Comparison of ENCODE assay signal across 13 cellular contexts in genomic region chr20:35467339-35468224, GRCh38. TPM values are rescaled to one million over a fixed set of nuclear protein-coding genes. Genes with fewer than 3 reads are reported as not detected.
DNase-seq lines count a peak whose midpoint lies in the region; ATAC-seq and TF ChIP-seq lines count a peak whose summit lies in the region.
"Had no signal": no experiment of that assay in that cellular context is flagged by ENCODE, and none has a peak within 500 bp of the region (broad histone marks: within the 10 kb centered on the region; RNA-seq: fewer than 3 reads in every experiment).

No MANE protein-coding gene starts in this region.

- H3K27me3 ChIP-seq in PC-3 (ENCODE audit: low read length) (no peaks in the 10 kb centered on the region), esophagus muscularis mucosa (no peaks in the 10 kb centered on the region)
- H3K27me3 ChIP-seq: breast epithelium had no signal

- CTCF ChIA-PET in PC-3 (lab: Charles Lee), result interaction anchor here (0.5 to 1.3 kb wide), 2 partner anchors 13 to 371 kb away, joined by 5 to 7 read pairs; no protein-coding TSS in a partner anchor
- CTCF ChIA-PET in activated CD8-positive, alpha-beta memory T cell treated with anti-CD3 and anti-CD28 coated beads, Interleukin-2, amount 10 ng/mL, durations not matched to agents 7 days and 5 days (lab: Charles Lee), result interaction anchor here (0.7 to 1.8 kb wide), 4 partner anchors 11 to 188 kb away, joined by 3 to 10 read pairs (median 4); partner anchors contain the start of gene CEP250

- H3K27me3 Mint-ChIP-seq in progenitor cell of endocrine pancreas, result no peaks in the 10 kb centered on the region
- H3K27me3 Mint-ChIP-seq in activated T-cell treated with anti-CD3 and anti-CD28 coated beads, Interleukin-2, amount 50 U/mL, for 72 hours (ENCODE audit: low read depth), result no peaks in the 10 kb centered on the region
- H3K27me3 Mint-ChIP-seq in activated CD8-positive, alpha-beta memory T cell treated with anti-CD3 and anti-CD28 coated beads, Interleukin-2, amount 10 ng/mL, durations not matched to agents 7 days and 5 days, result no peaks in the 10 kb centered on the region
- H3K27me3 Mint-ChIP-seq: stimulated activated memory B cell treated with anti-CD40 and anti-IgM and Interleukin-4, amounts not matched to agents 10 μg/mL and 1 μg/mL and 100 μg/mL, for 72 hours had no signal

- POLR2A ChIA-PET in PC-3 (lab: Charles Lee; ENCODE audit: unreplicated experiment), result no interaction called here

- H3K9me3 ChIP-seq in PC-3 (ENCODE audit: low read length) (no peaks in the 10 kb centered on the region), esophagus muscularis mucosa (no peaks in the 10 kb centered on the region)
- H3K9me3 ChIP-seq: breast epithelium had no signal

- no peak for TF ChIP-seq POLR2A in esophagus muscularis mucosa (IDR thresholded peaks at IDR 0.05; ENCODE audit: low read depth)

- TF ChIP-seq CTCF in PC-3 (conservative IDR thresholded peaks at IDR 0.05; ENCODE audit: low read depth, low read length) (no peak), progenitor cell of endocrine pancreas (IDR thresholded peaks at IDR 0.05; ENCODE audit: unreplicated experiment) (no peak), esophagus muscularis mucosa (IDR thresholded peaks at IDR 0.05) (no peak)

- peaks cover 62% of the 10 kb centered on the region for H3K36me3 ChIP-seq in PC-3 (ENCODE audit: low read depth, low read length)
- H3K36me3 ChIP-seq in esophagus muscularis mucosa, result peaks cover under 1 to 92% (median 72%) of the 10 kb centered on the region in 4 donors
- H3K36me3 ChIP-seq: breast epithelium had no signal

- DNase-seq in EL (peak; percentile 76), PC-3 (peak; percentile 72), fibroblast of the conjunctiva (ENCODE audit: low read depth) (peak; percentile 34), progenitor cell of endocrine pancreas (ENCODE audit: low spot score, unreplicated experiment) (no peak), esophagus muscularis mucosa (ENCODE audit: extremely low spot score) (no peak), NCI-H2196 treated with DMSO at 0.1 percent for 48 hours (lab: John Stamatoyannopoulos, UW; ENCODE audit: unreplicated experiment) (no peak)
- no peak for DNase-seq in activated T-cell treated with anti-CD3 and anti-CD28 coated beads, Interleukin-2, amount 50 U/mL, for 72 hours
- DNase-seq in activated CD8-positive, alpha-beta memory T cell treated with anti-CD3 and anti-CD28 coated beads, Interleukin-2, amount 10 ng/mL, durations not matched to agents 7 days and 5 days, result no peak
- DNase-seq: activated CD4-positive, alpha-beta T cell treated with anti-CD3 and anti-CD28 coated beads, Interleukin-2, amount 50 U/mL, for 48 hours; GF-D8; retina had no signal

- peaks cover 28% of the 10 kb centered on the region for H3K4me1 ChIP-seq in PC-3 (ENCODE audit: insufficient read depth, low read length)
- H3K4me1 ChIP-seq in esophagus muscularis mucosa, result peaks cover 0 to 24% (median 17%) of the 10 kb centered on the region in 4 donors
- H3K4me1 ChIP-seq: breast epithelium had no signal

- peak overlapping the region; percentile 41 for H3K4me2 ChIP-seq in PC-3 (ENCODE audit: low read length)

- no peaks in the 10 kb centered on the region for H3K9me2 ChIP-seq in PC-3 (replicated peaks; ENCODE audit: low read length)

- H2AFZ ChIP-seq in PC-3 (ENCODE audit: low read length), result no peak overlapping the region

- H3K9ac ChIP-seq in PC-3 (ENCODE audit: low read length), result no peak overlapping the region

- H3K36me3 Mint-ChIP-seq in progenitor cell of endocrine pancreas (ENCODE audit: insufficient read depth), result peaks cover 15% of the 10 kb centered on the region
- H3K36me3 Mint-ChIP-seq in activated T-cell treated with anti-CD3 and anti-CD28 coated beads, Interleukin-2, amount 50 U/mL, for 72 hours (ENCODE audit: insufficient read depth in 2 of 2), result peaks cover 1 to 3% of the 10 kb centered on the region in 2 donors
- H3K36me3 Mint-ChIP-seq in activated CD8-positive, alpha-beta memory T cell treated with anti-CD3 and anti-CD28 coated beads, Interleukin-2, amount 10 ng/mL, durations not matched to agents 7 days and 5 days, result peaks cover 5% of the 10 kb centered on the region
- H3K36me3 Mint-ChIP-seq: stimulated activated memory B cell treated with anti-CD40 and anti-IgM and Interleukin-4, amounts not matched to agents 10 μg/mL and 1 μg/mL and 100 μg/mL, for 72 hours had no signal

- intact Hi-C loops in PC-3 (cut with micrococcal nuclease), result no loop called here
- intact Hi-C loops in esophagus muscularis mucosa (cut with DNase I), result no loop called here

- no peaks in the 10 kb centered on the region; the same call in 1 of the 2 replicates for H3K79me2 ChIP-seq in PC-3 (ENCODE audit: low read length)

- no peaks in the 10 kb centered on the region for H4K20me1 ChIP-seq in PC-3 (ENCODE audit: low read length)

- H3K9me3 Mint-ChIP-seq in progenitor cell of endocrine pancreas (ENCODE audit: low read depth), result no peaks in the 10 kb centered on the region
- no peaks in the 10 kb centered on the region for H3K9me3 Mint-ChIP-seq in activated T-cell treated with anti-CD3 and anti-CD28 coated beads, Interleukin-2, amount 50 U/mL, for 72 hours
- no peaks in the 10 kb centered on the region for H3K9me3 Mint-ChIP-seq in activated CD8-positive, alpha-beta memory T cell treated with anti-CD3 and anti-CD28 coated beads, Interleukin-2, amount 10 ng/mL, durations not matched to agents 7 days and 5 days (ENCODE audit: low read depth)
- H3K9me3 Mint-ChIP-seq: stimulated activated memory B cell treated with anti-CD40 and anti-IgM and Interleukin-4, amounts not matched to agents 10 μg/mL and 1 μg/mL and 100 μg/mL, for 72 hours had no signal

- peaks cover 19% of the 10 kb centered on the region for H3K4me1 Mint-ChIP-seq in progenitor cell of endocrine pancreas (ENCODE audit: low read depth)
- H3K4me1 Mint-ChIP-seq in activated T-cell treated with anti-CD3 and anti-CD28 coated beads, Interleukin-2, amount 50 U/mL, for 72 hours (ENCODE audit: low read depth), result no peaks in the 10 kb centered on the region
- H3K4me1 Mint-ChIP-seq in activated CD8-positive, alpha-beta memory T cell treated with anti-CD3 and anti-CD28 coated beads, Interleukin-2, amount 10 ng/mL, durations not matched to agents 7 days and 5 days, result peaks cover 6% of the 10 kb centered on the region

- peaks cover 3% of the 10 kb centered on the region for H3F3A ChIP-seq in PC-3 (ENCODE audit: low read length, unreplicated experiment)

- peak; percentile 78 for ATAC-seq in PC-3
- ATAC-seq in activated T-cell treated with anti-CD3 and anti-CD28 coated beads, Interleukin-2, amount 50 U/mL, for 72 hours (replicated peaks in 1 of 2), result no peak
- no peak for ATAC-seq in activated CD8-positive, alpha-beta memory T cell treated with anti-CD3 and anti-CD28 coated beads, Interleukin-2, amount 10 ng/mL, durations not matched to agents 7 days and 5 days
- ATAC-seq: stimulated activated memory B cell treated with anti-CD40 and anti-IgM and Interleukin-4, amounts not matched to agents 10 μg/mL and 1 μg/mL and 100 μg/mL, for 72 hours had no signal

- H3K4me3 Mint-ChIP-seq in progenitor cell of endocrine pancreas (ENCODE audit: low read depth), result no peak overlapping the region
- no peak overlapping the region for H3K4me3 Mint-ChIP-seq in activated T-cell treated with anti-CD3 and anti-CD28 coated beads, Interleukin-2, amount 50 U/mL, for 72 hours
- no peak overlapping the region for H3K4me3 Mint-ChIP-seq in activated CD8-positive, alpha-beta memory T cell treated with anti-CD3 and anti-CD28 coated beads, Interleukin-2, amount 10 ng/mL, durations not matched to agents 7 days and 5 days
- H3K4me3 Mint-ChIP-seq: stimulated activated memory B cell treated with anti-CD40 and anti-IgM and Interleukin-4, amounts not matched to agents 10 μg/mL and 1 μg/mL and 100 μg/mL, for 72 hours had no signal

- no TSS peak for BruUV-seq in PC-3 (replicated peaks; lab: Mats Ljungman, UMichigan)

- peak overlapping the region; percentile 42 for H3K27ac ChIP-seq in PC-3 (ENCODE audit: low read length)
- H3K27ac ChIP-seq in esophagus muscularis mucosa (replicated peaks in 1 of 4), result peak overlapping the region in 2 of 4 donors; percentile 40
- H3K27ac ChIP-seq: breast epithelium had no signal

- no peak for TF ChIP-seq EP300 in esophagus muscularis mucosa (IDR thresholded peaks at IDR 0.05)

- H3K27ac Mint-ChIP-seq in progenitor cell of endocrine pancreas, result peak overlapping the region; percentile 86
- H3K27ac Mint-ChIP-seq in activated T-cell treated with anti-CD3 and anti-CD28 coated beads, Interleukin-2, amount 50 U/mL, for 72 hours, result no peak overlapping the region
- H3K27ac Mint-ChIP-seq in activated CD8-positive, alpha-beta memory T cell treated with anti-CD3 and anti-CD28 coated beads, Interleukin-2, amount 10 ng/mL, durations not matched to agents 7 days and 5 days, result no peak overlapping the region
- H3K27ac Mint-ChIP-seq: stimulated activated memory B cell treated with anti-CD40 and anti-IgM and Interleukin-4, amounts not matched to agents 10 μg/mL and 1 μg/mL and 100 μg/mL, for 72 hours had no signal

- H3K4me3 ChIP-seq in PC-3 (ENCODE audit: low read length) (no peak overlapping the region), esophagus muscularis mucosa (no peak overlapping the region)
- H3K4me3 ChIP-seq: breast epithelium had no signal

- WGBS in esophagus muscularis mucosa, result 65% methylated on average over 7 of the region's 9 CpGs

RNA-seq across cellular contexts. Expression of gene CEP250, which starts 12.2 kb away (rescaled TPM):
- total RNA-seq in PC-3 (2014; rRNA removed) (52.5 and 75.0 TPM in 2 replicates), progenitor cell of endocrine pancreas (73.2 and 76.9 TPM in 2 replicates), esophagus muscularis mucosa (10 to 100 TPM; 17.7 to 35.8 (median 23.7) TPM)
- total RNA-seq in activated T-cell treated with anti-CD3 and anti-CD28 coated beads, Interleukin-2, amount 50 U/mL, for 72 hours, result 10 to 100 TPM; 45.1 to 55.0 TPM
- total RNA-seq in activated CD8-positive, alpha-beta memory T cell treated with anti-CD3 and anti-CD28 coated beads, Interleukin-2, amount 10 ng/mL, durations not matched to agents 7 days and 5 days, result 10 to 100 TPM; 68.6 to 86.9 TPM

RNA-seq across cellular contexts. Expression of gene GDF5, which starts 29.6 kb away (rescaled TPM):
- total RNA-seq in PC-3 (2014; rRNA removed) (not detected in 2 replicates), progenitor cell of endocrine pancreas (not detected in 2 replicates), esophagus muscularis mucosa (under 1 TPM; 0.39 to 0.83 (median 0.44) TPM)
- not detected for total RNA-seq in activated T-cell treated with anti-CD3 and anti-CD28 coated beads, Interleukin-2, amount 50 U/mL, for 72 hours
- under 1 TPM in 1 of 2 experiments, not detected in 1; 0.12 TPM for total RNA-seq in activated CD8-positive, alpha-beta memory T cell treated with anti-CD3 and anti-CD28 coated beads, Interleukin-2, amount 10 ng/mL, durations not matched to agents 7 days and 5 days

RNA-seq across cellular contexts. Expression of gene UQCC1, which starts 55.8 kb away (rescaled TPM):
- total RNA-seq in PC-3 (2014; rRNA removed) (36.4 and 38.1 TPM in 2 replicates), progenitor cell of endocrine pancreas (59.2 and 65.0 TPM in 2 replicates), esophagus muscularis mucosa (10 to 100 TPM; 19.9 to 31.2 (median 30.7) TPM)
- total RNA-seq in activated T-cell treated with anti-CD3 and anti-CD28 coated beads, Interleukin-2, amount 50 U/mL, for 72 hours, result 10 to 100 TPM; 76.2 to 84.1 TPM
- 10 to 100 TPM; 64.5 to 73.1 TPM for total RNA-seq in activated CD8-positive, alpha-beta memory T cell treated with anti-CD3 and anti-CD28 coated beads, Interleukin-2, amount 10 ng/mL, durations not matched to agents 7 days and 5 days

Comparison
In these comparisons a context has a peak if more than half of its experiments do, and no peak if none do; other contexts are left out.
1. DNase-seq: peak in EL (single experiment), PC-3 (single experiment) and fibroblast of the conjunctiva (single experiment); none in progenitor cell of endocrine pancreas (single experiment), esophagus muscularis mucosa (single experiment), NCI-H2196 treated with DMSO at 0.1 percent for 48 hours (single experiment), activated T-cell treated with anti-CD3 and anti-CD28 coated beads, Interleukin-2, amount 50 U/mL, for 72 hours (0 of 2) and activated CD8-positive, alpha-beta memory T cell treated with anti-CD3 and anti-CD28 coated beads, Interleukin-2, amount 10 ng/mL, durations not matched to agents 7 days and 5 days (single experiment).